Comparison of ENCODE assay signal across 8 cellular contexts in the genomic region with DNA sequence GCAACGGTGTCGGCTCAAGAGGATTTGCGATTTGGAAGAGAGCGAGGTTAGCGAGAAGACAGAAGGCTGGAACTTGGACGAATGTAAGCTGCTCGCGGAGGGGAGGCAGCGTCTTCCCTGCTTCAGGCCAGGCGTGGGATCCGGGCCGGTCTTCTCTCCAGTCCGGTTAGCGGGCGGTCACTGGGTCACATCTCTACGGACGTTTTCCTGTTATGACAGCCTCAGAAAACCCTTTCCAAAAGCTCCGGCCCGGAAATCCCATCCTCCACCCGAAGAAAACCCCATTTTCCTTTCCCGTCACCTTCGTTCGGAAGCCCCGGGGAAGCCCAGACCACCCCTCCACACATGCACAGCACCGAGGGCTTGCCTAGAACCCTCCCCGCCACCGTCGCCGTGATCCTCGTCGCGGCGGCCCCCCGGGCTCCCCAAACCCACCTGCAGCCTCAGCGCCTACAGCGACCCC. TPM values are rescaled to one million over a fixed set of nuclear protein-coding genes. Genes with fewer than 3 reads are reported as not detected.
DNase-seq lines count a peak whose midpoint lies in the region; TF ChIP-seq lines count a peak whose summit lies in the region.

No MANE protein-coding gene starts in this region.

- peak overlapping the region; percentile 41 for H4K8ac ChIP-seq in mesenchymal stem cell (ENCODE audit: low read length)

- H3K14ac ChIP-seq in mesenchymal stem cell (ENCODE audit: low read length in 2 of 2), result peak overlapping the region in 1 of 2 experiments; percentile 42

- H2BK12ac ChIP-seq in mesenchymal stem cell (ENCODE audit: low read length in 2 of 2), result no peak overlapping the region

- POLR2A ChIA-PET in PC-9 (lab: Charles Lee; ENCODE audit: unreplicated experiment), result interaction anchor here (0.6 to 0.8 kb wide), 2 partner anchors 663 to 994 kb away, joined by 3 to 5 read pairs; no protein-coding TSS in a partner anchor

- H2AK5ac ChIP-seq in mesenchymal stem cell (ENCODE audit: low read length, severe bottlenecking), result no peak overlapping the region

- H3K79me2 ChIP-seq in PC-9 (ENCODE audit: low read depth), result peaks cover 26% of the 10 kb centered on the region

- peak overlapping the region; percentile 11 to 70 for H3K18ac ChIP-seq in mesenchymal stem cell (ENCODE audit: low read depth in 1 of 2, low read length in 2 of 2)

- H3K9me3 Mint-ChIP-seq in activated CD4-positive, alpha-beta T cell treated with anti-CD3 and anti-CD28 coated beads, Interleukin-2, amount 10 ng/mL, durations not matched to agents 24 days and 14 days, result no peaks in the 10 kb centered on the region
- H3K9me3 Mint-ChIP-seq in type B pancreatic cell, result no peaks in the 10 kb centered on the region

- H3K9me2 ChIP-seq in PC-9 (ENCODE audit: insufficient read depth), result no peaks in the 10 kb centered on the region

- under 1% methylated on average over 36 of the region's 36 CpGs for WGBS in mesenchymal stem cell

- peak overlapping the region; percentile 44 for H4K91ac ChIP-seq in mesenchymal stem cell (ENCODE audit: low read length)

- no peak overlapping the region for H2BK5ac ChIP-seq in mesenchymal stem cell (ENCODE audit: low read depth, low read length, poor library complexity, severe bottlenecking)

- H3K4me1 ChIP-seq in PC-9 (replicated peaks; ENCODE audit: insufficient read depth) (0 out of 2 replicates have a peak, but pooled peaks cover 10% of the 10 kb centered on the region), mesenchymal stem cell (ENCODE audit: control insufficient read depth, insufficient read depth, low read depth, low read length) (peaks cover 14% of the 10 kb centered on the region)

- H3K27me3 ChIP-seq in PC-9 (ENCODE audit: insufficient read depth, low read depth) (no peaks in the 10 kb centered on the region), dorsolateral prefrontal cortex (no peaks in the 10 kb centered on the region), mesenchymal stem cell (ENCODE audit: control insufficient read depth in 1 of 2, insufficient read depth in 1 of 2, low read length in 2 of 2) (no peaks in the 10 kb centered on the region)

- H3K23ac ChIP-seq in mesenchymal stem cell (ENCODE audit: low read length in 2 of 2), result peak overlapping the region in 1 of 2 experiments; percentile 6

- peaks cover 25% of the 10 kb centered on the region for H3K79me1 ChIP-seq in mesenchymal stem cell (replicated peaks; ENCODE audit: low read length, poor library complexity, severe bottlenecking)

- peak overlapping the region; percentile 98 for H3K4me3 Mint-ChIP-seq in activated CD4-positive, alpha-beta T cell treated with anti-CD3 and anti-CD28 coated beads, Interleukin-2, amount 10 ng/mL, durations not matched to agents 24 days and 14 days
- peak overlapping the region; percentile 100 for H3K4me3 Mint-ChIP-seq in type B pancreatic cell

- peaks cover 44% of the 10 kb centered on the region for H3K36me3 Mint-ChIP-seq in activated CD4-positive, alpha-beta T cell treated with anti-CD3 and anti-CD28 coated beads, Interleukin-2, amount 10 ng/mL, durations not matched to agents 24 days and 14 days (ENCODE audit: low read depth)
- H3K36me3 Mint-ChIP-seq in type B pancreatic cell, result peaks cover 10% of the 10 kb centered on the region

- H4K20me1 ChIP-seq in PC-9 (ENCODE audit: insufficient read depth), result no peaks in the 10 kb centered on the region

- no peak overlapping the region for H2BK15ac ChIP-seq in mesenchymal stem cell (ENCODE audit: low read depth, poor library complexity, severe bottlenecking)

- H3K4ac ChIP-seq in mesenchymal stem cell (ENCODE audit: low read depth in 1 of 2, low read length in 2 of 2), result peak overlapping the region in 1 of 2 experiments; percentile 56

- peak overlapping the region; percentile 88 for H2AFZ ChIP-seq in PC-9
- peak overlapping the region; percentile 72 for H2AFZ ChIP-seq in mesenchymal stem cell (ENCODE audit: low read depth, low read length)

- H3F3A ChIP-seq in PC-9 (ENCODE audit: insufficient read depth, low read depth), result no peaks in the 10 kb centered on the region

- H3K27me3 Mint-ChIP-seq in activated CD4-positive, alpha-beta T cell treated with anti-CD3 and anti-CD28 coated beads, Interleukin-2, amount 10 ng/mL, durations not matched to agents 24 days and 14 days, result no peaks in the 10 kb centered on the region
- H3K27me3 Mint-ChIP-seq in type B pancreatic cell, result no peaks in the 10 kb centered on the region

- CTCF ChIA-PET in PC-9 (lab: Charles Lee), result no interaction called here

- H2BK120ac ChIP-seq in mesenchymal stem cell (ENCODE audit: low read depth, low read length), result no peak overlapping the region

- H3K9me3 ChIP-seq in PC-9 (ENCODE audit: insufficient read depth, low read depth), result no peaks in the 10 kb centered on the region
- H3K9me3 ChIP-seq in mesenchymal stem cell (ENCODE audit: control insufficient read depth, low read length), result no peaks in the 10 kb centered on the region

- peak overlapping the region; percentile 79 for H3K4me2 ChIP-seq in PC-9
- peak overlapping the region; percentile 43 for H3K4me2 ChIP-seq in mesenchymal stem cell (ENCODE audit: low read length, poor library complexity, severe bottlenecking)

- TF ChIP-seq CTCF in HFF-Myc (IDR thresholded peaks at IDR 0.05; ENCODE audit: low read depth, low read length, missing control alignments) (no peak), PC-9 (conservative IDR thresholded peaks at IDR 0.05) (no peak), dorsolateral prefrontal cortex (IDR thresholded peaks at IDR 0.05 in 54 of 56, conservative IDR thresholded peaks at IDR 0.05 in 2 of 56; ENCODE audit: low read depth in 1 of 56, partially characterized antibody in 56 of 56) (peak in 1 of 56 donors; percentile 1), type B pancreatic cell (conservative IDR thresholded peaks at IDR 0.05) (no peak)

- peak overlapping the region; percentile 98 for H3K9ac ChIP-seq in mesenchymal stem cell (ENCODE audit: low read length)

- DNase-seq in activated CD4-positive, alpha-beta T cell treated with anti-CD3 and anti-CD28 coated beads, Interleukin-2, amount 10 ng/mL, durations not matched to agents 24 days and 14 days, result no peak
- DNase-seq in activated CD4-positive, alpha-beta T cell treated with anti-CD3 and anti-CD28 coated beads, Interleukin-2, amount 50 U/mL, for 4 hours, result no peak
- DNase-seq in HFF-Myc (ENCODE audit: extremely low read depth, low read depth) (no peak), PC-9 (no peak), dorsolateral prefrontal cortex (peak in 4 of 10 donors; percentile 31 to 67 (median 48)), mesenchymal stem cell (peak; percentile 62), type B pancreatic cell (ENCODE audit: extremely low spot score, unreplicated experiment) (no peak), activated gamma-delta T cell treated with Interleukin-2 at 50 U/mL for 16 hours (no peak)

- H3K27ac Mint-ChIP-seq in activated CD4-positive, alpha-beta T cell treated with anti-CD3 and anti-CD28 coated beads, Interleukin-2, amount 10 ng/mL, durations not matched to agents 24 days and 14 days, result peak overlapping the region; percentile 100
- H3K27ac Mint-ChIP-seq in type B pancreatic cell, result peak overlapping the region; percentile 100

- H3K27ac ChIP-seq in PC-9 (peak overlapping the region; percentile 81), dorsolateral prefrontal cortex (peak overlapping the region; percentile 69 to 99 (median 96)), mesenchymal stem cell (ENCODE audit: low read length, poor library complexity, severe bottlenecking) (peak overlapping the region; percentile 79)

- H3K36me3 ChIP-seq in PC-9 (ENCODE audit: low read depth), result no peaks in the 10 kb centered on the region; the same call in 1 of the 2 replicates
- peaks cover 7 to 48% of the 10 kb centered on the region in 2 experiments for H3K36me3 ChIP-seq in mesenchymal stem cell (ENCODE audit: control insufficient read depth in 1 of 2, insufficient read depth in 2 of 2, low read depth in 1 of 2, low read length in 2 of 2)

- H3K4me1 Mint-ChIP-seq in activated CD4-positive, alpha-beta T cell treated with anti-CD3 and anti-CD28 coated beads, Interleukin-2, amount 10 ng/mL, durations not matched to agents 24 days and 14 days, result peaks cover 30% of the 10 kb centered on the region
- peaks cover 25% of the 10 kb centered on the region for H3K4me1 Mint-ChIP-seq in type B pancreatic cell (ENCODE audit: unreplicated experiment)

- TSS peak; percentile 73 for BruUV-seq in PC-9 (replicated peaks; lab: Mats Ljungman, UMichigan)

- peak overlapping the region; percentile 99 for H3K4me3 ChIP-seq in HFF-Myc (replicated peaks; ENCODE audit: low read depth, low read length)
- peak overlapping the region; percentile 94 for H3K4me3 ChIP-seq in PC-9
- peak overlapping the region; percentile 72 to 99 (median 94) for H3K4me3 ChIP-seq in dorsolateral prefrontal cortex
- H3K4me3 ChIP-seq in mesenchymal stem cell (ENCODE audit: insufficient read depth in 1 of 2, low read depth in 1 of 2, low read length in 2 of 2), result peak overlapping the region; percentile 71 to 88

- intact Hi-C loops in activated CD4-positive, alpha-beta T cell treated with anti-CD3 and anti-CD28 coated beads, Interleukin-2, amount 10 ng/mL, durations not matched to agents 24 days and 14 days (cut with micrococcal nuclease), result loop anchor here (1.0 to 10.0 kb wide), 6 partner anchors 15 to 610 kb away; a partner anchor contains a TSS
- intact Hi-C loops in PC-9 (cut with micrococcal nuclease; ENCODE audit: unreplicated experiment), result no loop called here
- intact Hi-C loops in dorsolateral prefrontal cortex (cut with DNase I), result loop anchor here (1.0 to 10.0 kb wide), 6 partner anchors 14 to 671 kb away; a partner anchor contains a TSS

RNA-seq across cellular contexts. Expression of a gene that starts 0.3 kb away (rescaled TPM):
- total RNA-seq in activated CD4-positive, alpha-beta T cell treated with anti-CD3 and anti-CD28 coated beads, Interleukin-2, amount 10 ng/mL, durations not matched to agents 24 days and 14 days, result 76.1 and 77.9 TPM in 2 replicates
- 32.2 and 32.9 TPM in 2 replicates for total RNA-seq in PC-9 (2021)
- total RNA-seq in dorsolateral prefrontal cortex, result 100 to 1,000 TPM in 107 of 120 experiments, 10 to 100 TPM in 13; 64.8 to 207 (median 138) TPM
- 711 TPM for polyA plus RNA-seq in mesenchymal stem cell (2013, experiment 1 of 2)
- 732 TPM for polyA plus RNA-seq in mesenchymal stem cell (2013, experiment 2 of 2)
- 129 and 146 TPM in 2 replicates for total RNA-seq in type B pancreatic cell (ENCODE audit: low replicate concordance)

RNA-seq across cellular contexts. Expression of a gene that starts 0.5 kb away (rescaled TPM):
- total RNA-seq in activated CD4-positive, alpha-beta T cell treated with anti-CD3 and anti-CD28 coated beads, Interleukin-2, amount 10 ng/mL, durations not matched to agents 24 days and 14 days, result 111 and 120 TPM in 2 replicates
- total RNA-seq in PC-9 (2021) (17.0 and 23.0 TPM in 2 replicates), dorsolateral prefrontal cortex (10 to 100 TPM; 26.8 to 56.4 (median 40.4) TPM), type B pancreatic cell (ENCODE audit: low replicate concordance) (67.8 and 81.2 TPM in 2 replicates)
- polyA plus RNA-seq in mesenchymal stem cell (2013, experiment 1 of 2), result 29.4 TPM
- 28.4 TPM for polyA plus RNA-seq in mesenchymal stem cell (2013, experiment 2 of 2)

RNA-seq across cellular contexts. Expression of a gene that starts 14.9 kb away (rescaled TPM):
- 23.7 and 25.2 TPM in 2 replicates for total RNA-seq in activated CD4-positive, alpha-beta T cell treated with anti-CD3 and anti-CD28 coated beads, Interleukin-2, amount 10 ng/mL, durations not matched to agents 24 days and 14 days
- total RNA-seq in PC-9 (2021) (5.9 and 8.5 TPM in 2 replicates), dorsolateral prefrontal cortex (10 to 100 TPM; 31.2 to 63.2 (median 46.6) TPM), type B pancreatic cell (ENCODE audit: low replicate concordance) (30.1 and 30.5 TPM in 2 replicates)
- 12.3 TPM for polyA plus RNA-seq in mesenchymal stem cell (2013, experiment 1 of 2)
- polyA plus RNA-seq in mesenchymal stem cell (2013, experiment 2 of 2), result 12.8 TPM
